ENCODE assay signal across 19 cellular contexts in genomic region chr4:152979731-152980330, GRCh38. TPM values are rescaled to one million over a fixed set of nuclear protein-coding genes. Genes with fewer than 3 reads are reported as not detected.
DNase-seq lines count a peak whose midpoint lies in the region; ATAC-seq and TF ChIP-seq lines count a peak whose summit lies in the region.
"Had no signal": no experiment of that assay in that cellular context is flagged by ENCODE, and none has a peak within 500 bp of the region (broad histone marks: within the 10 kb centered on the region; RNA-seq: fewer than 3 reads in every experiment).

No MANE protein-coding gene starts in this region.

- ATAC-seq in GM23338 (no peak), HG02623 (IDR thresholded peaks at IDR 0.05; ENCODE audit: unreplicated experiment) (no peak)
- ATAC-seq: K562 had no signal

- H3K4me3 ChIP-seq in GM23338 (no peak overlapping the region), PC-9 (no peak overlapping the region), epithelial cell of esophagus (ENCODE audit: low read length) (no peak overlapping the region)
- H3K4me3 ChIP-seq: BLaER1, K562 had no signal

- H3K4me3 Mint-ChIP-seq in GM23338, result no peak overlapping the region
- no peak overlapping the region for H3K4me3 Mint-ChIP-seq in neural crest cell
- H3K4me3 Mint-ChIP-seq: CD4-positive, CD25-positive, alpha-beta regulatory T cell had no signal

- H3K9me3 Mint-ChIP-seq in GM23338 (no peaks in the 10 kb centered on the region), neural crest cell (no peaks in the 10 kb centered on the region)

- H3K79me2 ChIP-seq in GM23338 (replicated peaks; ENCODE audit: insufficient read depth) (no peaks in the 10 kb centered on the region), PC-9 (ENCODE audit: low read depth) (no peaks in the 10 kb centered on the region)

- H3K27ac ChIP-seq in GM23338 (ENCODE audit: low read depth) (0 out of 2 replicates have a peak overlapping the region, but pooled peaks have one; percentile 26), PC-9 (peak overlapping the region; percentile 79)
- H3K27ac ChIP-seq: BLaER1 had no signal

- H4K20me1 ChIP-seq in GM23338 (replicated peaks; ENCODE audit: insufficient read depth) (no peaks in the 10 kb centered on the region), PC-9 (ENCODE audit: insufficient read depth) (no peaks in the 10 kb centered on the region)
- H4K20me1 ChIP-seq: BLaER1 had no signal

- H3K27ac Mint-ChIP-seq in GM23338, result 0 out of 2 replicates have a peak overlapping the region, but pooled peaks have one; percentile 2
- peak overlapping the region; percentile 43 for H3K27ac Mint-ChIP-seq in neural crest cell (ENCODE audit: unreplicated experiment)
- H3K27ac Mint-ChIP-seq: CD4-positive, CD25-positive, alpha-beta regulatory T cell had no signal

- H3F3A ChIP-seq in GM23338 (replicated peaks; ENCODE audit: low read depth), result no peaks in the 10 kb centered on the region
- H3F3A ChIP-seq in PC-9 (ENCODE audit: insufficient read depth, low read depth), result peaks cover 42% of the 10 kb centered on the region; the same call in 1 of the 2 replicates

- no peak overlapping the region for H2AFZ ChIP-seq in GM23338
- no peak overlapping the region for H2AFZ ChIP-seq in PC-9

- POLR2A ChIA-PET in PC-9 (lab: Charles Lee; ENCODE audit: unreplicated experiment), result interaction anchor here (0.5 to 1.4 kb wide), 3 partner anchors 11 to 44 kb away, joined by 3 to 5 read pairs (median 4); partner anchors contain the start of gene FHDC1

- no peaks in the 10 kb centered on the region for H3K9me3 ChIP-seq in PC-9 (ENCODE audit: insufficient read depth, low read depth)
- H3K9me3 ChIP-seq: BLaER1 had no signal

- CTCF ChIA-PET in PC-9 (lab: Charles Lee), result no interaction called here

- H3K36me3 ChIP-seq in GM23338 (ENCODE audit: insufficient read depth) (no peaks in the 10 kb centered on the region), PC-9 (ENCODE audit: low read depth) (no peaks in the 10 kb centered on the region)
- H3K36me3 ChIP-seq: BLaER1 had no signal

- H3K9me2 ChIP-seq in GM23338 (ENCODE audit: insufficient read depth) (peaks cover 10% of the 10 kb centered on the region), PC-9 (ENCODE audit: insufficient read depth) (no peaks in the 10 kb centered on the region)

- TSS peak; percentile 38 for BruUV-seq in PC-9 (replicated peaks; lab: Mats Ljungman, UMichigan)

- intact Hi-C loops in PC-9 (cut with micrococcal nuclease; ENCODE audit: unreplicated experiment), result loop anchor here (2.0 to 5.0 kb wide), 4 partner anchors 17 to 242 kb away; partner anchors contain the start of gene FHDC1

- H3K4me1 ChIP-seq in GM23338 (ENCODE audit: insufficient read depth), result peaks cover 10% of the 10 kb centered on the region
- H3K4me1 ChIP-seq in PC-9 (replicated peaks; ENCODE audit: insufficient read depth), result peaks cover 56% of the 10 kb centered on the region
- H3K4me1 ChIP-seq: BLaER1 had no signal

- no peaks in the 10 kb centered on the region for H3K27me3 ChIP-seq in GM23338 (ENCODE audit: insufficient read depth)
- H3K27me3 ChIP-seq in PC-9 (ENCODE audit: insufficient read depth, low read depth), result no peaks in the 10 kb centered on the region
- H3K27me3 ChIP-seq: BLaER1 had no signal

- H3K4me2 ChIP-seq in GM23338, result no peak overlapping the region
- no peak overlapping the region for H3K4me2 ChIP-seq in PC-9
- H3K4me2 ChIP-seq: BLaER1 had no signal

- TF ChIP-seq CTCF in GM23338 (conservative IDR thresholded peaks at IDR 0.05; ENCODE audit: low read depth in 2 of 2), result no peak
- TF ChIP-seq CTCF in PC-9 (conservative IDR thresholded peaks at IDR 0.05), result no peak
- TF ChIP-seq CTCF in epithelial cell of esophagus (IDR thresholded peaks at IDR 0.05; ENCODE audit: insufficient read depth, low read depth, low read length, missing control alignments), result no peak
- no peak for TF ChIP-seq CTCF in neural crest cell (conservative IDR thresholded peaks at IDR 0.05)

- H3K27me3 Mint-ChIP-seq in GM23338 (ENCODE audit: insufficient read depth, low read depth, poor library complexity) (peaks cover 8% of the 10 kb centered on the region), neural crest cell (ENCODE audit: low read depth) (no peaks in the 10 kb centered on the region)

- peaks cover 28% of the 10 kb centered on the region for H3K4me1 Mint-ChIP-seq in GM23338
- H3K4me1 Mint-ChIP-seq in neural crest cell, result peaks cover 26% of the 10 kb centered on the region
- H3K4me1 Mint-ChIP-seq: CD4-positive, CD25-positive, alpha-beta regulatory T cell had no signal

- DNase-seq in GM23338 (ENCODE audit: low spot score) (no peak), PC-9 (peak; percentile 41 to 55), epithelial cell of esophagus (ENCODE audit: low read depth) (peak; percentile 80), neural crest cell (ENCODE audit: low read depth, low spot score) (no peak), cerebellar cortex (ENCODE audit: low spot score) (no peak), ureter (ENCODE audit: low spot score) (no peak)
- no peak for DNase-seq in activated CD4-positive, alpha-beta T cell treated with anti-CD3 and anti-CD28 coated beads for 4 hours
- DNase-seq: CD4-positive, CD25-positive, alpha-beta regulatory T cell; Kasumi-1; NCI-H1092 treated with DMSO at 0.1 percent for 48 hours; NCI-H1436; NCI-H187; NCI-H446 treated with DMSO at 0.1 percent for 48 hours; NCI-H526 treated with DMSO at 0.1 percent for 48 hours; RPMI8226; SHP77 treated with DMSO at 0.1 percent for 48 hours had no signal

- peaks cover 20% of the 10 kb centered on the region for H3K36me3 Mint-ChIP-seq in GM23338 (ENCODE audit: low read depth)
- H3K36me3 Mint-ChIP-seq in neural crest cell (ENCODE audit: low read depth), result no peaks in the 10 kb centered on the region
- H3K36me3 Mint-ChIP-seq: CD4-positive, CD25-positive, alpha-beta regulatory T cell had no signal

TF ChIP-seq in GM23338, 12 proteins besides CTCF, POLR2A, EP300 and RAD21:
- TF ChIP-seq JUNB (IDR thresholded peaks at IDR 0.05; ENCODE audit: unreplicated experiment) (no peak), POLR2AphosphoS5 (IDR thresholded peaks at IDR 0.05; ENCODE audit: low read depth) (peak; percentile 23; the same call in 1 of the 2 replicates), EZH2 (IDR thresholded peaks at IDR 0.05; ENCODE audit: low read depth, unreplicated experiment) (no peak), ETS1 (IDR thresholded peaks at IDR 0.05) (no peak)

RNA-seq across cellular contexts. Expression of gene FHDC1, which starts 43.7 kb away (rescaled TPM):
- total RNA-seq in GM23338 (2014; rRNA removed; shearing (Covaris generic)), result 21.6 and 22.8 TPM in 2 replicates
- 9.1 and 9.5 TPM in 2 replicates for polyA plus RNA-seq in GM23338 (2016; fragmentation: Nextera tagmentation; extraction: Ambion mirVana)
- total RNA-seq in PC-9 (2021) (16.8 and 17.4 TPM in 2 replicates), neural crest cell (52.0 and 54.5 TPM in 2 replicates), ureter (4.7 TPM)
- polyA plus RNA-seq: CD4-positive, CD25-positive, alpha-beta regulatory T cell had no signal

Comparison
In these comparisons a context has a peak if more than half of its experiments do, and no peak if none do; other contexts are left out.
1. DNase-seq: peak in PC-9 (2 of 2) and epithelial cell of esophagus (single experiment); none in GM23338 (single experiment), neural crest cell (single experiment), cerebellar cortex (single experiment), activated CD4-positive, alpha-beta T cell treated with anti-CD3 and anti-CD28 coated beads for 4 hours (0 of 2) and ureter (single experiment).